25 cellular contexts compared by ENCODE assay signal in the genomic region with DNA sequence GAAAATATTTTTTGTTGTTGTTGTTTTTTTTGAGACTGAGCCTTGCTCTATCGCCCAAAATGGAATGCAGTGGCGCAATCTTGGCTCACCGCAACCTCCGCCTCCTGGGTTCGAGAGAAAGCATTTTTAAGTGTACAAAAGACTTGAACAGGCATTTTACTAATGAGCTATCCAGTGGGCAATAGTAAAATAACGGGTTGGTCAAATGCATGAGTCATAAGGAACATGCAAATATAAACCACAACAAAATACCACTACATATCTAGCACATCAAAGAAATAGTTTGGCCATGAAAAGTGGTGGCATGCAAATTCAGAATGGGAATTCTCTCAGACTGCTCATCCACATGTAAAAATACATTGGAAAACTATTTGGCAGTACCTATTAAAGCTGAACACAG.
A peak's percentile ranks its signal among the peaks of the same experiment; 100 is the strongest.
DNase-seq lines count a peak whose midpoint lies in the region; ATAC-seq, FAIRE-seq and TF ChIP-seq lines count a peak whose summit lies in the region.
"Had no signal": no experiment of that assay in that cellular context is flagged by ENCODE, and none has a peak within 500 bp of the region (broad histone marks: within the 10 kb centered on the region; RNA-seq: fewer than 3 reads in every experiment).

No MANE protein-coding gene starts in this region.

- H3K4me3 Mint-ChIP-seq in astrocyte (ENCODE audit: unreplicated experiment) = no peak overlapping the region
- H3K4me3 Mint-ChIP-seq: activated CD4-positive, alpha-beta memory T cell treated with anti-CD3 and anti-CD28 coated beads, Interleukin-2, amount 10 ng/mL, durations not matched to agents 7 days and 5 days; CD8-positive, alpha-beta memory T cell; endodermal cell; IgD-negative memory B cell; stimulated activated naive B cell treated with anti-CD40 and anti-IgM and Interleukin-4, amounts not matched to agents 10 μg/mL and 1 μg/mL and 100 μg/mL, for 72 hours had no signal

- WGBS in aorta, 2 donors = 85 to 86% methylated on average over 6 of the region's 6 CpGs

- H3K4me3 ChIP-seq in astrocyte (ENCODE audit: insufficient read depth, low read depth, low read length) = no peak overlapping the region
- no peak overlapping the region for H3K4me3 ChIP-seq in aorta (ENCODE audit: low read length in 2 of 2)
- H3K4me3 ChIP-seq: hepatocyte, lower lobe of right lung, right atrium auricular region had no signal

- no peak overlapping the region for H2AFZ ChIP-seq in astrocyte (ENCODE audit: low read depth, low read length)
- H2AFZ ChIP-seq: hepatocyte had no signal

- intact Hi-C loops in aorta (cut with DNase I) = no loop called here

- TF ChIP-seq CTCF in astrocyte (IDR thresholded peaks at IDR 0.05; ENCODE audit: insufficient read depth, low read depth, low read length) = no peak

- no peaks in the 10 kb centered on the region for H3K27me3 Mint-ChIP-seq in astrocyte (ENCODE audit: low read depth, unreplicated experiment)
- H3K27me3 Mint-ChIP-seq: IgD-negative memory B cell had no signal

- H3K27me3 ChIP-seq in astrocyte (ENCODE audit: insufficient read depth, low read length) (no peaks in the 10 kb centered on the region), aorta (ENCODE audit: control insufficient read depth in 1 of 2, insufficient read depth in 2 of 2, low read length in 1 of 2) (no peaks in the 10 kb centered on the region)
- H3K27me3 ChIP-seq: hepatocyte, right atrium auricular region had no signal

- H3K79me2 ChIP-seq in astrocyte (ENCODE audit: insufficient read depth, low read length) = no peaks in the 10 kb centered on the region
- H3K79me2 ChIP-seq: hepatocyte had no signal

- FAIRE-seq in astrocyte (lab: Jason Lieb, UNC) (no peak), HTR-8/SVneo (lab: Jason Lieb, UNC) (no peak)
- FAIRE-seq: colon, islet of Langerhans had no signal

- peaks cover 3% of the 10 kb centered on the region for H3K9me3 Mint-ChIP-seq in astrocyte (ENCODE audit: unreplicated experiment)
- H3K9me3 Mint-ChIP-seq: activated CD4-positive, alpha-beta memory T cell treated with anti-CD3 and anti-CD28 coated beads, Interleukin-2, amount 10 ng/mL, durations not matched to agents 7 days and 5 days had no signal

- H3K36me3 ChIP-seq in astrocyte (ENCODE audit: insufficient read depth, low read length) = no peaks in the 10 kb centered on the region
- no peaks in the 10 kb centered on the region for H3K36me3 ChIP-seq in aorta (ENCODE audit: control insufficient read depth in 1 of 2, insufficient read depth in 2 of 2, low read length in 1 of 2)
- H3K36me3 ChIP-seq: lower lobe of right lung, right atrium auricular region had no signal

- no peak overlapping the region for H3K9ac ChIP-seq in astrocyte (ENCODE audit: low read length)

- no peaks in the 10 kb centered on the region for H4K20me1 ChIP-seq in astrocyte (ENCODE audit: insufficient read depth, low read length)

- peaks cover 26% of the 10 kb centered on the region for H3K4me1 Mint-ChIP-seq in astrocyte (ENCODE audit: low read depth, unreplicated experiment)
- H3K4me1 Mint-ChIP-seq: endodermal cell; IgD-negative memory B cell; stimulated activated naive B cell treated with anti-CD40 and anti-IgM and Interleukin-4, amounts not matched to agents 10 μg/mL and 1 μg/mL and 100 μg/mL, for 72 hours had no signal

- H3K36me3 Mint-ChIP-seq in astrocyte (ENCODE audit: low read depth, unreplicated experiment) = no peaks in the 10 kb centered on the region
- H3K36me3 Mint-ChIP-seq: IgD-negative memory B cell; stimulated activated naive B cell treated with anti-CD40 and anti-IgM and Interleukin-4, amounts not matched to agents 10 μg/mL and 1 μg/mL and 100 μg/mL, for 72 hours had no signal

- H3K9me3 ChIP-seq in astrocyte (ENCODE audit: insufficient read depth, low read depth, low read length) (no peaks in the 10 kb centered on the region), aorta (ENCODE audit: control insufficient read depth, low read length) (no peaks in the 10 kb centered on the region)
- H3K9me3 ChIP-seq: lower lobe of right lung, right atrium auricular region had no signal

- H3K27ac Mint-ChIP-seq in astrocyte (ENCODE audit: unreplicated experiment) = no peak overlapping the region
- H3K27ac Mint-ChIP-seq: activated CD4-positive, alpha-beta memory T cell treated with anti-CD3 and anti-CD28 coated beads, Interleukin-2, amount 10 ng/mL, durations not matched to agents 7 days and 5 days; CD8-positive, alpha-beta memory T cell; endodermal cell; IgD-negative memory B cell; stimulated activated naive B cell treated with anti-CD40 and anti-IgM and Interleukin-4, amounts not matched to agents 10 μg/mL and 1 μg/mL and 100 μg/mL, for 72 hours had no signal

- H3K4me1 ChIP-seq in astrocyte (ENCODE audit: insufficient read depth, low read length) (peaks cover 10% of the 10 kb centered on the region), aorta (ENCODE audit: control insufficient read depth in 1 of 2, insufficient read depth in 2 of 2, low read length in 2 of 2) (no peaks in the 10 kb centered on the region)
- H3K4me1 ChIP-seq: lower lobe of right lung, right atrium auricular region had no signal

- H3K4me2 ChIP-seq in astrocyte (ENCODE audit: low read length) = peak overlapping the region; percentile 54
- H3K4me2 ChIP-seq: hepatocyte had no signal

- DNase-seq in EL (peak; percentile 3), LoVo (ENCODE audit: low spot score) (peak; percentile 62), astrocyte (ENCODE audit: low read depth) (peak; percentile 98), iris pigment epithelial cell (ENCODE audit: low read depth) (peak; percentile 59), HTR-8/SVneo (ENCODE audit: insufficient read length, low spot score) (no peak), aorta (no peak)
- DNase-seq: activated CD4-positive, alpha-beta memory T cell treated with anti-CD3 and anti-CD28 coated beads, Interleukin-2, amount 10 ng/mL, durations not matched to agents 7 days and 5 days; activated naive CD4-positive, alpha-beta T cell treated with Interleukin-2 at 50 U/mL for 16 hours; CD8-positive, alpha-beta memory T cell; endodermal cell; lower lobe of right lung; NCI-H1092; NCI-H2107; NCI-H524 treated with DMSO at 0.1 percent for 48 hours; occipital lobe; SHP77; stimulated activated naive B cell treated with anti-CD40 and anti-IgM and Interleukin-4, amounts not matched to agents 10 μg/mL and 1 μg/mL and 100 μg/mL, for 72 hours; T-helper 1 cell had no signal

- H3K27ac ChIP-seq in astrocyte (ENCODE audit: low read depth, low read length) = no peak overlapping the region
- no peak overlapping the region for H3K27ac ChIP-seq in aorta (ENCODE audit: low read depth in 1 of 2, low read length in 2 of 2)
- H3K27ac ChIP-seq: hepatocyte, lower lobe of right lung, right atrium auricular region had no signal

- ATAC-seq in HG03159 (IDR thresholded peaks at IDR 0.05; ENCODE audit: unreplicated experiment) (no peak), GM18873 (IDR thresholded peaks at IDR 0.05; ENCODE audit: low FRiP score, unreplicated experiment) (no peak), aorta (ENCODE audit: low FRiP score) (no peak)
- ATAC-seq: lower lobe of right lung; stimulated activated naive B cell treated with anti-CD40 and anti-IgM and Interleukin-4, amounts not matched to agents 10 μg/mL and 1 μg/mL and 100 μg/mL, for 72 hours had no signal

Comparison
In these comparisons a context has a peak if more than half of its experiments do, and no peak if none do; other contexts are left out.
1. DNase-seq: peak in EL (single experiment), LoVo (single experiment), astrocyte (single experiment) and iris pigment epithelial cell (single experiment); none in HTR-8/SVneo (single experiment) and aorta (0 of 2).